ENCODE assay signal across 8 cellular contexts in genomic region chr2:43133708-43134570, GRCh38.
DNase-seq lines count a peak whose midpoint lies in the region; ATAC-seq and TF ChIP-seq lines count a peak whose summit lies in the region.

No MANE protein-coding gene starts in this region.

- H3K4me1 Mint-ChIP-seq in T-helper 1 cell treated with Interleukin-12 subunit alpha and Interleukin-12 subunit beta and Interleukin-4 antibody, amounts not matched to agents 30 μg/mL and 1 μg/mL, for 36 hours (ENCODE audit: low read depth) = peaks cover 86% of the 10 kb centered on the region
- H3K4me1 Mint-ChIP-seq in activated naive CD8-positive, alpha-beta T cell treated with anti-CD3 and anti-CD28 coated beads for 36 hours = peaks cover 93% of the 10 kb centered on the region

- peak overlapping the region; percentile 69 for H3K4me3 Mint-ChIP-seq in T-helper 1 cell treated with Interleukin-12 subunit alpha and Interleukin-12 subunit beta and Interleukin-4 antibody, amounts not matched to agents 30 μg/mL and 1 μg/mL, for 36 hours
- peak overlapping the region; percentile 44 for H3K4me3 Mint-ChIP-seq in activated naive CD8-positive, alpha-beta T cell treated with anti-CD3 and anti-CD28 coated beads for 36 hours

- H3K36me3 Mint-ChIP-seq in T-helper 1 cell treated with Interleukin-12 subunit alpha and Interleukin-12 subunit beta and Interleukin-4 antibody, amounts not matched to agents 30 μg/mL and 1 μg/mL, for 36 hours (ENCODE audit: low read depth) = peaks cover 15% of the 10 kb centered on the region
- peaks cover 2% of the 10 kb centered on the region for H3K36me3 Mint-ChIP-seq in activated naive CD8-positive, alpha-beta T cell treated with anti-CD3 and anti-CD28 coated beads for 36 hours

- H3K9me3 Mint-ChIP-seq in T-helper 1 cell treated with Interleukin-12 subunit alpha and Interleukin-12 subunit beta and Interleukin-4 antibody, amounts not matched to agents 30 μg/mL and 1 μg/mL, for 36 hours = no peaks in the 10 kb centered on the region
- no peaks in the 10 kb centered on the region for H3K9me3 Mint-ChIP-seq in activated naive CD8-positive, alpha-beta T cell treated with anti-CD3 and anti-CD28 coated beads for 36 hours

- peak overlapping the region; percentile 99 for H3K27ac ChIP-seq in neutrophil

- no peaks in the 10 kb centered on the region for H3K9me3 ChIP-seq in neutrophil

- ATAC-seq in GM19351 (IDR thresholded peaks at IDR 0.05; ENCODE audit: unreplicated experiment) (peak; percentile 35), GM21737 (IDR thresholded peaks at IDR 0.05; ENCODE audit: unreplicated experiment) (no peak)

- peak overlapping the region; percentile 97 for H3K27ac Mint-ChIP-seq in T-helper 1 cell treated with Interleukin-12 subunit alpha and Interleukin-12 subunit beta and Interleukin-4 antibody, amounts not matched to agents 30 μg/mL and 1 μg/mL, for 36 hours
- H3K27ac Mint-ChIP-seq in activated naive CD8-positive, alpha-beta T cell treated with anti-CD3 and anti-CD28 coated beads for 36 hours = peak overlapping the region; percentile 93

- no peaks in the 10 kb centered on the region for H3K27me3 ChIP-seq in neutrophil

- no peaks in the 10 kb centered on the region for H3K36me3 ChIP-seq in neutrophil

- H3K4me3 ChIP-seq in neutrophil (ENCODE audit: low read depth in 1 of 2, low read length in 1 of 2) = peak overlapping the region; percentile 18 to 51

- peak; percentile 74 for DNase-seq in activated naive CD8-positive, alpha-beta T cell treated with anti-CD3 and anti-CD28 coated beads for 36 hours
- no peak for DNase-seq in COLO829 (ENCODE audit: low spot score)
- DNase-seq in HT-29 (ENCODE audit: low spot score) = no peak
- no peak for DNase-seq in SHP77 (lab: John Stamatoyannopoulos, UW)

- peaks cover 86 to 87% of the 10 kb centered on the region in 2 experiments for H3K4me1 ChIP-seq in neutrophil (ENCODE audit: control insufficient read depth in 1 of 2, insufficient read depth in 1 of 2, low read depth in 1 of 2, low read length in 1 of 2)

- H3K27me3 Mint-ChIP-seq in T-helper 1 cell treated with Interleukin-12 subunit alpha and Interleukin-12 subunit beta and Interleukin-4 antibody, amounts not matched to agents 30 μg/mL and 1 μg/mL, for 36 hours (ENCODE audit: low read depth) = no peaks in the 10 kb centered on the region
- no peaks in the 10 kb centered on the region for H3K27me3 Mint-ChIP-seq in activated naive CD8-positive, alpha-beta T cell treated with anti-CD3 and anti-CD28 coated beads for 36 hours

- TF ChIP-seq CTCF in neutrophil (IDR thresholded peaks at IDR 0.05) = peak; percentile 7
